Comparison of ENCODE assay signal across 8 cellular contexts in the genomic region with DNA sequence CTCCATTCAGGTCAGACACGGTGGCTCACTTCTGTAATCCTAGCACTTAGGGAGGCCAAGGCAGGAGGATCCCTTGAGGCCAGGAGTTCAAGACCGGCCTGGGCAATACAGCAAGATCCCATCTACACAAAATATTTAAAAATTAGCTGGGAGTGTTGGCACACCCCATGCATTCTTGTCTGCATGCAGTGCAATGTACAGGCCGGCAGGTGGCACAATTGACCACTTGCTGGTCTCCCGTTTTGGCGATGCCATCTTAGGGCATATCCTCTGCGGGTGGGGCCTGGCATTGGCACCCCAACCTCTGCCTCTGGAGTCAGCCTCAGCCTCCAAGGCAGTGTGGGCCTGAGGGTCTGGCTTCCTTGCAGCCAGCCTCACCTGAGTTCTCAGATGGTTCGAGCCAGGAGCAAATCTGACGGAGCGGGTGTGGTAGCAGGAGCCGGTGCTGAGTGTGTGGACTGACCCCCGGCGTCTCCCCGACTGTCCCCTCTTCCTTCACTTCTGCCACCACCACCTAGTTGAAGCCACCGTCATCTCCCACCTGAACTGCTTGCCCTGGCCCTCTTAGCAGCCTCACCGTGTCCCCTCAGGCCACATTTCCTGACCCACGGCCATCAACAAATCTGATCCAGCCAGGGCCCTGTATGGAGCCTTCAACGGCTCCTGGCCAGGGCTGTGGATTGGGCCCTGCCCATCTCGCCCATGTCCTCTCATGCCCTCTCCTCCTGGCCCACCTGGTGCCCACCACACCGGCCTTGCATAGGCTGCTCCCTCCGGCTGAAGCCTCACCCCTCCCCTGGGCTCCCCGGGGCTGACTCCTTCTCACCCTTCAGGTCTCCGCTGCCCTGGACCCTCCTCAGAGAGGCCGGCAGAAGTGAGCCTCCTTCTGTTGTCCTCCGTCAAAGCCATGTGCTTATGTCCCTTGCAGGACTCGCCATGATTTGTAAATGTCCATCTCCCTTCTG. TPM values are rescaled to one million over a fixed set of nuclear protein-coding genes. Genes with fewer than 3 reads are reported as not detected.
DNase-seq lines count a peak whose midpoint lies in the region; ATAC-seq, FAIRE-seq and TF ChIP-seq lines count a peak whose summit lies in the region.

No MANE protein-coding gene starts in this region.

- no peaks in the 10 kb centered on the region for H3K9me3 Mint-ChIP-seq in activated CD8-positive, alpha-beta T cell treated with anti-CD3 and anti-CD28 coated beads, Interleukin-2, amount 10 ng/mL, durations not matched to agents 7 days and 5 days (ENCODE audit: insufficient read depth)
- H3K9me3 Mint-ChIP-seq in naive B cell: no peaks in the 10 kb centered on the region
- H3K9me3 Mint-ChIP-seq in stimulated activated effector memory CD8-positive, alpha-beta T cell treated with anti-CD3 and anti-CD28 coated beads, Interleukin-12 subunit alpha, Interleukin-12 subunit beta, amount 100 ng/mL, for 72 hours: no peaks in the 10 kb centered on the region

- H2BK15ac ChIP-seq in H1 (ENCODE audit: low read length): no peak overlapping the region

- in situ Hi-C loops in ACHN (cut with HindIII; ENCODE audit: low pct_ligation_motif_present, low pct_unique_long_range_greater_than_20kb, low sequenced_read_pairs): no loop called here

- peak overlapping the region; percentile 65; the same call in 1 of the 2 replicates for H3K18ac ChIP-seq in H1 (ENCODE audit: extremely low read depth, low read length)

- TF ChIP-seq POLR2A in H1 (IDR thresholded peaks at IDR 0.05; ENCODE audit: control extremely low read depth in 1 of 2, low read depth in 2 of 2, low read length in 2 of 2): no peak

- no peak overlapping the region for H2BK20ac ChIP-seq in H1 (ENCODE audit: low read length)

- peaks cover 36% of the 10 kb centered on the region for H3K4me1 Mint-ChIP-seq in activated CD8-positive, alpha-beta T cell treated with anti-CD3 and anti-CD28 coated beads, Interleukin-2, amount 10 ng/mL, durations not matched to agents 7 days and 5 days (ENCODE audit: low read depth)
- H3K4me1 Mint-ChIP-seq in naive B cell: peaks cover 0 to 8% (median 6%) of the 10 kb centered on the region in 3 donors
- H3K4me1 Mint-ChIP-seq in stimulated activated effector memory CD8-positive, alpha-beta T cell treated with anti-CD3 and anti-CD28 coated beads, Interleukin-12 subunit alpha, Interleukin-12 subunit beta, amount 100 ng/mL, for 72 hours: peaks cover 16% of the 10 kb centered on the region

- no peaks in the 10 kb centered on the region for H3K23me2 ChIP-seq in H1 (ENCODE audit: low read depth, low read length)

- TF ChIP-seq RAD21 in H1 (IDR thresholded peaks at IDR 0.05 in 1 of 2, conservative IDR thresholded peaks at IDR 0.05 in 1 of 2; ENCODE audit: low read depth in 2 of 2, low read length in 2 of 2): peak; percentile 94 to 95

- H3K4ac ChIP-seq in H1 (replicated peaks; ENCODE audit: insufficient read length, low read depth, low read length): no peak overlapping the region

- no peak overlapping the region for H4K5ac ChIP-seq in H1 (ENCODE audit: insufficient read length, low read depth, low read length)

- no peak overlapping the region for H3K23ac ChIP-seq in H1 (ENCODE audit: insufficient read length)

- H2AFZ ChIP-seq in H1 (ENCODE audit: low read length): peak overlapping the region; percentile 59

- ATAC-seq in activated CD8-positive, alpha-beta T cell treated with anti-CD3 and anti-CD28 coated beads, Interleukin-2, amount 10 ng/mL, durations not matched to agents 7 days and 5 days: peak; percentile 78
- ATAC-seq in naive B cell (ENCODE audit: low read depth in 2 of 2) (peak; percentile 58 to 72), GM19023 (IDR thresholded peaks at IDR 0.05; ENCODE audit: unreplicated experiment) (no peak)
- peak; percentile 80 for ATAC-seq in stimulated activated effector memory CD8-positive, alpha-beta T cell treated with anti-CD3 and anti-CD28 coated beads, Interleukin-12 subunit alpha, Interleukin-12 subunit beta, amount 100 ng/mL, for 72 hours

- POLR2A ChIA-PET in activated CD8-positive, alpha-beta T cell treated with anti-CD3 and anti-CD28 coated beads, Interleukin-2, amount 10 ng/mL, durations not matched to agents 7 days and 5 days (lab: Charles Lee): no interaction called here
- POLR2A ChIA-PET in H1 (lab: Charles Lee; ENCODE audit: partially characterized antibody): interaction anchor here (0.6 to 1.2 kb wide), 2 partner anchors 34 to 191 kb away, joined by 3 read pairs; no protein-coding TSS in a partner anchor

- H3K36me3 ChIP-seq in H1 (ENCODE audit: control insufficient read depth in 2 of 4, insufficient read depth in 4 of 4, low read length in 3 of 4): no peaks in the 10 kb centered on the region

- H3K79me2 ChIP-seq in H1 (ENCODE audit: control insufficient read depth in 1 of 2, insufficient read depth in 2 of 2, low read length in 2 of 2): no peaks in the 10 kb centered on the region

- H2BK120ac ChIP-seq in H1 (replicated peaks; ENCODE audit: low read depth, low read length): no peak overlapping the region

- H3K4me3 Mint-ChIP-seq in activated CD8-positive, alpha-beta T cell treated with anti-CD3 and anti-CD28 coated beads, Interleukin-2, amount 10 ng/mL, durations not matched to agents 7 days and 5 days: no peak overlapping the region
- H3K4me3 Mint-ChIP-seq in naive B cell: no peak overlapping the region
- H3K4me3 Mint-ChIP-seq in stimulated activated effector memory CD8-positive, alpha-beta T cell treated with anti-CD3 and anti-CD28 coated beads, Interleukin-12 subunit alpha, Interleukin-12 subunit beta, amount 100 ng/mL, for 72 hours: no peak overlapping the region

- no peak overlapping the region for H3K14ac ChIP-seq in H1 (ENCODE audit: insufficient read length)

- FAIRE-seq in H1 (lab: Jason Lieb, UNC): no peak

- DNase-seq in ACHN (peak; percentile 50), GM19238 (ENCODE audit: insufficient read length, low spot score) (peak; percentile 57), NCI-H510A treated with DMSO at 0.1 percent for 48 hours (lab: John Stamatoyannopoulos, UW) (peak; percentile 42), H1 (ENCODE audit: low read depth in 1 of 2, low spot score in 2 of 2) (peak in 1 of 2 experiments; percentile 72), naive B cell (peak; percentile 48)
- peak; percentile 81 for DNase-seq in activated CD8-positive, alpha-beta T cell treated with anti-CD3 and anti-CD28 coated beads, Interleukin-2, amount 10 ng/mL, durations not matched to agents 7 days and 5 days
- peak; percentile 50 to 76 for DNase-seq in stimulated activated effector memory CD8-positive, alpha-beta T cell treated with anti-CD3 and anti-CD28 coated beads, Interleukin-12 subunit alpha, Interleukin-12 subunit beta, amount 100 ng/mL, for 72 hours (ENCODE audit: low spot score in 2 of 2)

- no peaks in the 10 kb centered on the region for H4K20me1 ChIP-seq in H1 (replicated peaks in 1 of 2; ENCODE audit: control insufficient read depth in 1 of 2, insufficient read depth in 2 of 2, low read length in 2 of 2)

- peak overlapping the region; percentile 74 for H3K27ac Mint-ChIP-seq in activated CD8-positive, alpha-beta T cell treated with anti-CD3 and anti-CD28 coated beads, Interleukin-2, amount 10 ng/mL, durations not matched to agents 7 days and 5 days
- H3K27ac Mint-ChIP-seq in naive B cell: peak overlapping the region in 4 of 6 donors; percentile 23 to 78 (median 70)
- peak overlapping the region; percentile 45 for H3K27ac Mint-ChIP-seq in stimulated activated effector memory CD8-positive, alpha-beta T cell treated with anti-CD3 and anti-CD28 coated beads, Interleukin-12 subunit alpha, Interleukin-12 subunit beta, amount 100 ng/mL, for 72 hours

- H3K27me3 ChIP-seq in H1 (replicated peaks in 1 of 4; ENCODE audit: control insufficient read depth in 3 of 4, extremely low read depth in 1 of 4, insufficient read depth in 3 of 4, low read length in 3 of 4): no peaks in the 10 kb centered on the region

- H3K4me3 ChIP-seq in H1 (ENCODE audit: extremely low read depth in 1 of 4, insufficient read depth in 2 of 4, low read depth in 3 of 4, low read length in 4 of 4): no peak overlapping the region

- TF ChIP-seq EP300 in H1 (IDR thresholded peaks at IDR 0.05; ENCODE audit: borderline replicate concordance in 1 of 2, low read depth in 2 of 2, low read length in 2 of 2): no peak

- H3K9ac ChIP-seq in H1 (replicated peaks in 1 of 4; ENCODE audit: extremely low read depth in 1 of 4, low read depth in 3 of 4, low read length in 3 of 4): no peak overlapping the region

- no peaks in the 10 kb centered on the region for H3K9me3 ChIP-seq in H1 (ENCODE audit: insufficient read depth in 2 of 2, low read depth in 1 of 2, low read length in 1 of 2)

- no peak overlapping the region for H2AK5ac ChIP-seq in H1 (ENCODE audit: low read depth, low read length)

- no peak overlapping the region; the same call in 1 of the 2 replicates for H2BK12ac ChIP-seq in H1 (ENCODE audit: low read depth, low read length)

- CTCF ChIA-PET in activated CD8-positive, alpha-beta T cell treated with anti-CD3 and anti-CD28 coated beads, Interleukin-2, amount 10 ng/mL, durations not matched to agents 7 days and 5 days (lab: Charles Lee): interaction anchor here (0.7 to 3.3 kb wide), 28 partner anchors 9 to 397 kb away, joined by 3 to 41 read pairs (median 5); a partner anchor contains a TSS
- CTCF ChIA-PET in H1 (lab: Charles Lee; ENCODE audit: partially characterized antibody): interaction anchor here (0.6 to 3.8 kb wide), 41 partner anchors 8 to 664 kb away, joined by 3 to 41 read pairs (median 4); a partner anchor contains a TSS

- H4K91ac ChIP-seq in H1 (replicated peaks; ENCODE audit: insufficient read length, low read length): no peak overlapping the region

- H2BK5ac ChIP-seq in H1 (ENCODE audit: low read depth, low read length): 0 out of 2 replicates have a peak overlapping the region, but pooled peaks have one; percentile 47

- peak; percentile 93 to 97 (median 95) for TF ChIP-seq CTCF in H1 (IDR thresholded peaks at IDR 0.05; ENCODE audit: control extremely low read depth in 1 of 3, insufficient read depth in 1 of 3, low read depth in 1 of 3, low read length in 3 of 3)

- H3K56ac ChIP-seq in H1 (replicated peaks; ENCODE audit: insufficient read length, low read depth, low read length): no peak overlapping the region

- no peak overlapping the region; the same call in 1 of the 2 replicates for H4K8ac ChIP-seq in H1 (ENCODE audit: extremely low read depth, insufficient read depth, low read length)

- no peaks in the 10 kb centered on the region for H3K36me3 Mint-ChIP-seq in activated CD8-positive, alpha-beta T cell treated with anti-CD3 and anti-CD28 coated beads, Interleukin-2, amount 10 ng/mL, durations not matched to agents 7 days and 5 days (ENCODE audit: low read depth)
- no peaks in the 10 kb centered on the region for H3K36me3 Mint-ChIP-seq in naive B cell
- no peaks in the 10 kb centered on the region for H3K36me3 Mint-ChIP-seq in stimulated activated effector memory CD8-positive, alpha-beta T cell treated with anti-CD3 and anti-CD28 coated beads, Interleukin-12 subunit alpha, Interleukin-12 subunit beta, amount 100 ng/mL, for 72 hours

- H3K27ac ChIP-seq in H1 (ENCODE audit: low read depth, low read length): no peak overlapping the region

- H3K4me2 ChIP-seq in H1 (ENCODE audit: insufficient read depth in 1 of 2, low read depth in 2 of 2, low read length in 2 of 2): no peak overlapping the region

- H3K79me1 ChIP-seq in H1 (ENCODE audit: low read depth, low read length): no peaks in the 10 kb centered on the region

- no peaks in the 10 kb centered on the region for H3K4me1 ChIP-seq in H1 (replicated peaks in 1 of 4; ENCODE audit: control insufficient read depth in 3 of 4, insufficient read depth in 4 of 4, low read length in 3 of 4)

- WGBS in H1 (ENCODE audit: extremely low coverage in 1 of 2, insufficient coverage in 1 of 2, insufficient read length in 1 of 2, insufficient replicate concordance in 2 of 2, low coverage in 1 of 2, low lambda C conversion rate in 2 of 2, missing lambda C conversion rate in 1 of 2), 2 experiments: 72% methylated on average over 21 of the region's 25 CpGs; no CpG with 5 or more reads in 1 of the 2 experiments

- H3K27me3 Mint-ChIP-seq in activated CD8-positive, alpha-beta T cell treated with anti-CD3 and anti-CD28 coated beads, Interleukin-2, amount 10 ng/mL, durations not matched to agents 7 days and 5 days (ENCODE audit: low read depth): no peaks in the 10 kb centered on the region
- H3K27me3 Mint-ChIP-seq in naive B cell: no peaks in the 10 kb centered on the region

RNA-seq across cellular contexts. Expression of a gene that starts 44.0 kb away (rescaled TPM):
- 1 to 10 TPM; 1.0 to 1.5 TPM for total RNA-seq in activated CD8-positive, alpha-beta T cell treated with anti-CD3 and anti-CD28 coated beads, Interleukin-2, amount 10 ng/mL, durations not matched to agents 7 days and 5 days
- 0.20 TPM in 1 of 2 replicates, not detected in the other for total RNA-seq in H1 (2021; fragmentation: NEBNext Ultra II Directional; extraction: Animal tissue kit (Norgen Biotek cat#: 25700))
- polyA plus RNA-seq in H1 (2011; rRNA removed) (0.02 and 0.06 TPM in 2 replicates), naive B cell (ENCODE audit: low read depth in 6 of 6) (not detected)
- 0.10 TPM for polyA plus RNA-seq in H1 (2011; cell fraction: cytosol; rRNA removed)
- polyA plus RNA-seq in H1 (2011; cell fraction: nucleus; rRNA removed): 0.30 TPM
- polyA plus RNA-seq in H1 (2012, experiment 1 of 2): 0.04 to 0.05 TPM in 2 of 4 replicates, not detected in the others
- polyA plus RNA-seq in H1 (2012, experiment 2 of 2): not detected
- 0.12 TPM for polyA plus RNA-seq in H1 (2013, experiment 1 of 2)
- 0.13 TPM for polyA plus RNA-seq in H1 (2013, experiment 2 of 2)
- polyA minus RNA-seq in H1 (2011; rRNA and poly(A)+ RNA removed): 0.24 and 0.79 TPM in 2 replicates
- polyA minus RNA-seq in H1 (2011; cell fraction: cytosol; rRNA and poly(A)+ RNA removed): not detected
- polyA minus RNA-seq in H1 (2011; cell fraction: nucleus; rRNA and poly(A)+ RNA removed): 0.90 TPM
